ENCODE assay signal across 8 cellular contexts in the genomic region with DNA sequence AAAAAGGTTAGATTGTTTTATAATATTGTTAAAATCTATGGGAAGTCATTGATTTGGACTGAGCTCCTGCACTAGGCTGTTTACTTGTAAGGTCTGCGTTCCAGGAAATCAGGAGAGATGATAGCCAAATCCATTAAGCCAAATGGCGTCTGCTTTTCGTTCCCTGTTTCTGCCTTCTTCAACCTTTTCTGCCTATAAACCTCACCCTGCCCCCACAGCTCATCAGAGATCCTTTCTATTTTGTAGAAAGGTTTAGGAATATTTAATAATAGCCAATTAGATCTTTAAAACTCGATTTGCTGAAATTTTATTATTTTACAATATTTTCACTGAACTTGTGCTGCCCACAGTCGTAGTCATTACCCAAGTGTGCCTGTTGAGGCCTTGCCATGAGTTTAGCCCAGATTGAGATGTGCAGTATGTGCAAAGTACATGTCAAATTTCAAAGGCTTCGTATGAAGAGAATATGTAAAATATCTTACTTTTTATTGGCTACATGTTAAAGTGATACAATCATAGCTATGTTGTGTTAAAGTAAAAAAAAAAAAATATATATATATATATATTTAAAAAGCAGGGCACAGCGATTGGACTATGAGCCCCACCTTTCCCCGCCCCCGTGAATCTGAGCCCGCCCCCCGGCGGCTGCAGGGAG. TPM values are rescaled to one million over a fixed set of nuclear protein-coding genes. Genes with fewer than 3 reads are reported as not detected.
A peak's percentile ranks its signal among the peaks of the same experiment; 100 is the strongest.
DNase-seq lines count a peak whose midpoint lies in the region; ATAC-seq and TF ChIP-seq lines count a peak whose summit lies in the region.

No MANE protein-coding gene starts in this region.

- H3K23me2 ChIP-seq in H9 (ENCODE audit: insufficient read length, low read depth, low read length, poor library complexity, severe bottlenecking): peaks cover 11% of the 10 kb centered on the region

- H4K20me1 ChIP-seq in H9 (ENCODE audit: control insufficient read depth, insufficient read depth, insufficient read length) (no peaks in the 10 kb centered on the region), PC-3 (ENCODE audit: low read length) (no peaks in the 10 kb centered on the region)

- no peak overlapping the region for H3K4ac ChIP-seq in H9 (ENCODE audit: low read depth, low read length)

- H3K4me1 ChIP-seq in H9 (ENCODE audit: insufficient read depth, low read length): no peaks in the 10 kb centered on the region
- peaks cover 17% of the 10 kb centered on the region for H3K4me1 ChIP-seq in PC-3 (ENCODE audit: insufficient read depth, low read length)
- H3K4me1 ChIP-seq in transverse colon: peaks cover 13 to 24% (median 16%) of the 10 kb centered on the region in 4 donors

- WGBS in H9 (ENCODE audit: extremely low coverage, insufficient read length, low lambda C conversion rate): no CpG with 5 or more reads among the region's 12 CpGs
- 20 to 35% methylated on average over 6 to 12 of the region's 12 CpGs for WGBS in transverse colon (ENCODE audit: low coverage in 1 of 2), 2 donors

- H3K36me3 Mint-ChIP-seq in H9 (ENCODE audit: insufficient read depth in 1 of 3, low read depth in 3 of 3) (peaks cover 16 to 30% (median 23%) of the 10 kb centered on the region in 3 experiments; a peak in 6 of 7 replicates), glutamatergic neuron (ENCODE audit: unreplicated experiment) (no peaks in the 10 kb centered on the region)

- TF ChIP-seq EP300 in transverse colon (IDR thresholded peaks at IDR 0.05; ENCODE audit: low read depth): no peak

- H3K27me3 ChIP-seq in H9 (ENCODE audit: insufficient read depth, low read length) (no peaks in the 10 kb centered on the region), PC-3 (ENCODE audit: low read length) (no peaks in the 10 kb centered on the region), transverse colon (no peaks in the 10 kb centered on the region)

- no peaks in the 10 kb centered on the region for H3K79me2 ChIP-seq in H9 (ENCODE audit: insufficient read depth, low read length)
- peaks cover 36% of the 10 kb centered on the region for H3K79me2 ChIP-seq in PC-3 (ENCODE audit: low read length)

- POLR2A ChIA-PET in PC-3 (lab: Charles Lee; ENCODE audit: unreplicated experiment): interaction anchor here (0.6 to 0.7 kb wide), 3 partner anchors 26 to 1632 kb away, joined by 7 to 14 read pairs (median 8); no protein-coding TSS in a partner anchor

- H3K4me3 ChIP-seq in PC-3 (ENCODE audit: low read length) (no peak overlapping the region), transverse colon (peak overlapping the region in 3 of 4 donors; percentile 92 to 99 (median 93))

- H3K27me3 Mint-ChIP-seq in H9 (ENCODE audit: low read depth) (no peaks in the 10 kb centered on the region), glutamatergic neuron (ENCODE audit: unreplicated experiment) (peaks cover 4% of the 10 kb centered on the region)

- H2BK20ac ChIP-seq in H9 (ENCODE audit: low read depth, low read length, poor library complexity, severe bottlenecking): no peak overlapping the region

- in situ Hi-C loops in transverse colon (cut with MboI; ENCODE audit: low pct_ligation_motif_present in 1 of 4, low pct_unique_long_range_greater_than_20kb in 1 of 4, low sequenced_read_pairs in 3 of 4): no loop called here

- H4K8ac ChIP-seq in H9 (replicated peaks; ENCODE audit: insufficient read length, low read depth, low read length): no peak overlapping the region

- no peaks in the 10 kb centered on the region for H3K79me1 ChIP-seq in H9 (ENCODE audit: insufficient read depth, low read depth, low read length, poor library complexity, severe bottlenecking)

- H3K9me3 Mint-ChIP-seq in H9 (no peaks in the 10 kb centered on the region; a peak in 1 of 5 replicates), glutamatergic neuron (ENCODE audit: unreplicated experiment) (peaks cover 5% of the 10 kb centered on the region)

- no peak overlapping the region for H4K5ac ChIP-seq in H9 (ENCODE audit: insufficient read length, low read depth, low read length)

- H3K27ac Mint-ChIP-seq in H9 (no peak overlapping the region), glutamatergic neuron (ENCODE audit: unreplicated experiment) (no peak overlapping the region)

- H3K9me3 ChIP-seq in H9 (ENCODE audit: control insufficient read depth, low read depth, low read length): no peaks in the 10 kb centered on the region
- H3K9me3 ChIP-seq in PC-3 (ENCODE audit: low read length): no peaks in the 10 kb centered on the region
- no peaks in the 10 kb centered on the region for H3K9me3 ChIP-seq in transverse colon

- intact Hi-C loops in PC-3 (cut with micrococcal nuclease): loop anchor here (1.0 to 5.0 kb wide), 2 partner anchors 47 to 101 kb away; partner anchors contain the start of gene EPRS1
- intact Hi-C loops in transverse colon (cut with DNase I; ENCODE audit: low total_unique reads): no loop called here

- ATAC-seq in GM18498 (IDR thresholded peaks at IDR 0.05; ENCODE audit: unreplicated experiment) (peak; percentile 7), PC-3 (no peak)

- H3K4me2 ChIP-seq in H9 (ENCODE audit: insufficient read depth, insufficient read length, low read length): no peak overlapping the region
- peak overlapping the region; percentile 30 for H3K4me2 ChIP-seq in PC-3 (ENCODE audit: low read length)

- H2BK120ac ChIP-seq in H9 (ENCODE audit: low read depth, low read length, poor library complexity, severe bottlenecking): no peak overlapping the region

- H3K56ac ChIP-seq in H9 (ENCODE audit: insufficient read length, low read depth, low read length): no peak overlapping the region

- H3K23ac ChIP-seq in H9 (ENCODE audit: insufficient read length, low read depth, low read length): no peak overlapping the region

- H3K18ac ChIP-seq in H9 (ENCODE audit: insufficient read length, low read depth, low read length): no peak overlapping the region

- H3K4me3 Mint-ChIP-seq in H9 (no peak overlapping the region), glutamatergic neuron (ENCODE audit: unreplicated experiment) (peak overlapping the region; percentile 46)

- H2BK15ac ChIP-seq in H9 (ENCODE audit: low read depth, low read length): no peak overlapping the region

- no peak overlapping the region for H2BK5ac ChIP-seq in H9 (ENCODE audit: insufficient read length, low read length)

- no peak overlapping the region for H3K9ac ChIP-seq in H9 (ENCODE audit: extremely low read depth, insufficient read length, low read length)
- H3K9ac ChIP-seq in PC-3 (ENCODE audit: low read length): no peak overlapping the region

- H2AK5ac ChIP-seq in H9 (ENCODE audit: insufficient read length, low read length): no peak overlapping the region

- no peaks in the 10 kb centered on the region for H3F3A ChIP-seq in PC-3 (ENCODE audit: low read length, unreplicated experiment)

- no peak for DNase-seq in H9
- no peak for DNase-seq in PC-3
- no peak for DNase-seq in glutamatergic neuron
- no peak for DNase-seq in transverse colon
- DNase-seq in A172 (ENCODE audit: low spot score): no peak
- no peak for DNase-seq in NCI-H1930 (lab: John Stamatoyannopoulos, UW)
- DNase-seq in erythroblast (lab: John Stamatoyannopoulos, UW): no peak

- TF ChIP-seq CTCF in H9 (conservative IDR thresholded peaks at IDR 0.05) (no peak), PC-3 (conservative IDR thresholded peaks at IDR 0.05; ENCODE audit: low read depth, low read length) (no peak), glutamatergic neuron (IDR thresholded peaks at IDR 0.05; ENCODE audit: partially characterized antibody, unreplicated experiment) (no peak), transverse colon (IDR thresholded peaks at IDR 0.05) (no peak)

- H3K4me1 Mint-ChIP-seq in H9 (peaks cover 8 to 18% of the 10 kb centered on the region in 2 experiments), glutamatergic neuron (ENCODE audit: low read depth, unreplicated experiment) (no peaks in the 10 kb centered on the region)

- H3T11ph ChIP-seq in H9 (ENCODE audit: low read length): no peak overlapping the region

- no TSS peak for BruUV-seq in PC-3 (replicated peaks; lab: Mats Ljungman, UMichigan)

- CTCF ChIA-PET in PC-3 (lab: Charles Lee): no interaction called here

- H2AFZ ChIP-seq in H9 (ENCODE audit: low read length) (peak overlapping the region; percentile 87), PC-3 (ENCODE audit: low read length) (peak overlapping the region; percentile 30; the same call in 1 of the 2 replicates)

- H4K91ac ChIP-seq in H9 (ENCODE audit: insufficient read length, low read depth, low read length): no peak overlapping the region

- no peak overlapping the region for H3K14ac ChIP-seq in H9 (ENCODE audit: insufficient read depth, low read length)

- H2BK12ac ChIP-seq in H9 (ENCODE audit: insufficient read length, low read depth, low read length): no peak overlapping the region

- H3K9me2 ChIP-seq in PC-3 (replicated peaks; ENCODE audit: low read length): no peaks in the 10 kb centered on the region

- H3K27ac ChIP-seq in H9 (ENCODE audit: insufficient read length, low read depth, low read length) (no peak overlapping the region), PC-3 (ENCODE audit: low read length) (no peak overlapping the region), transverse colon (peak overlapping the region; percentile 93 to 95 (median 94))

- TF ChIP-seq POLR2A in transverse colon (IDR thresholded peaks at IDR 0.05): no peak
- TF ChIP-seq POLR2A in erythroblast (IDR thresholded peaks at IDR 0.05; ENCODE audit: low read length): no peak

- H3K36me3 ChIP-seq in PC-3 (ENCODE audit: low read depth, low read length) (peaks cover 9% of the 10 kb centered on the region; the same call in 1 of the 2 replicates), transverse colon (peaks cover 0 to 15% (median 5%) of the 10 kb centered on the region in 4 donors)

RNA-seq across cellular contexts. Expression of gene IARS2, which starts 0.4 kb away (rescaled TPM):
- 72.9 and 73.5 TPM in 2 replicates for total RNA-seq in H9 (2021)
- total RNA-seq in PC-3 (2014; rRNA removed): 152 and 162 TPM in 2 replicates
- 35.4 TPM for total RNA-seq in glutamatergic neuron (ENCODE audit: unreplicated experiment)
- total RNA-seq in transverse colon: 10 to 100 TPM; 46.2 to 87.0 (median 70.8) TPM
- total RNA-seq in A172 (2014; rRNA removed; shearing (Covaris generic)): 152 and 176 TPM in 2 replicates

RNA-seq across cellular contexts. Expression of gene BPNT1, which starts 3.9 kb away (rescaled TPM):
- total RNA-seq in H9 (2021) (13.6 TPM in 2 replicates), PC-3 (2014; rRNA removed) (40.7 and 49.7 TPM in 2 replicates), glutamatergic neuron (ENCODE audit: unreplicated experiment) (26.0 TPM), transverse colon (10 to 100 TPM; 17.7 to 73.9 (median 45.7) TPM)
- total RNA-seq in A172 (2014; rRNA removed; shearing (Covaris generic)): 58.3 and 67.1 TPM in 2 replicates

RNA-seq across cellular contexts. Expression of gene EPRS1, which starts 47.2 kb away (rescaled TPM):
- total RNA-seq in H9 (2021) (121 and 128 TPM in 2 replicates), PC-3 (2014; rRNA removed) (186 and 226 TPM in 2 replicates), glutamatergic neuron (ENCODE audit: unreplicated experiment) (135 TPM), transverse colon (10 to 100 TPM; 17.2 to 65.9 (median 25.4) TPM)
- 108 and 116 TPM in 2 replicates for total RNA-seq in A172 (2014; rRNA removed; shearing (Covaris generic))

Comparison
In these comparisons a context has a peak if more than half of its experiments do, and no peak if none do; other contexts are left out.
1. H3K27ac ChIP-seq: peak in transverse colon (4 of 4); none in H9 (single experiment) and PC-3 (single experiment).